Comparison of ENCODE assay signal across 14 cellular contexts in genomic region chr10:124027306-124028050, GRCh38.
A peak's percentile ranks its signal among the peaks of the same experiment; 100 is the strongest.
DNase-seq lines count a peak whose midpoint lies in the region; ATAC-seq, FAIRE-seq and TF ChIP-seq lines count a peak whose summit lies in the region.
"Had no signal": no experiment of that assay in that cellular context is flagged by ENCODE, and none has a peak within 500 bp of the region (broad histone marks: within the 10 kb centered on the region; RNA-seq: fewer than 3 reads in every experiment).

No MANE protein-coding gene starts in this region.

- H3K27me3 Mint-ChIP-seq in nephron (ENCODE audit: low read depth), result peaks cover 9% of the 10 kb centered on the region
- H3K27me3 Mint-ChIP-seq in activated T-cell treated with anti-CD3 and anti-CD28 coated beads, Interleukin-2, amount 50 U/mL, for 72 hours (ENCODE audit: low read depth), result no peaks in the 10 kb centered on the region

- no peaks in the 10 kb centered on the region for H3K36me3 ChIP-seq in kidney (ENCODE audit: control insufficient read depth in 1 of 2, insufficient read depth in 2 of 2, low read length in 2 of 2)
- peaks cover 5 to 11% of the 10 kb centered on the region in 2 donors for H3K36me3 ChIP-seq in stomach smooth muscle (ENCODE audit: control insufficient read depth in 2 of 2, insufficient read depth in 2 of 2, low read length in 2 of 2)
- H3K36me3 ChIP-seq: BE2C had no signal

- DNase-seq in kidney (peak; percentile 53), NAMALWA (ENCODE audit: low spot score) (no peak)
- DNase-seq in activated T-cell treated with anti-CD3 and anti-CD28 coated beads, Interleukin-2, amount 50 U/mL, for 72 hours, result no peak
- DNase-seq: BE2C; CD4-positive, alpha-beta memory T cell; DMS79; HCEC 1CT; HFFc6 had no signal

- H3K36me3 Mint-ChIP-seq in nephron (ENCODE audit: low read depth), result peaks cover 4% of the 10 kb centered on the region
- no peaks in the 10 kb centered on the region for H3K36me3 Mint-ChIP-seq in activated T-cell treated with anti-CD3 and anti-CD28 coated beads, Interleukin-2, amount 50 U/mL, for 72 hours (ENCODE audit: insufficient read depth in 2 of 2)
- H3K36me3 Mint-ChIP-seq: CD4-positive, alpha-beta memory T cell had no signal

- H3K9me3 ChIP-seq in kidney (ENCODE audit: control insufficient read depth in 1 of 2, low read length in 2 of 2) (no peaks in the 10 kb centered on the region), stomach smooth muscle (ENCODE audit: control insufficient read depth in 2 of 2, low read length in 2 of 2) (no peaks in the 10 kb centered on the region)
- H3K9me3 ChIP-seq: A549, BE2C had no signal

- H3K27ac ChIP-seq in kidney (ENCODE audit: low read depth in 2 of 2, low read length in 2 of 2) (no peak overlapping the region), stomach smooth muscle (ENCODE audit: low read length) (peak overlapping the region; percentile 41)
- H3K27ac ChIP-seq: A549, C4-2B had no signal

- intact Hi-C loops in kidney (cut with DNase I), result no loop called here

- H3K9ac ChIP-seq in kidney (ENCODE audit: low read length in 2 of 2), result no peak overlapping the region
- peak overlapping the region; percentile 36 to 37 for H3K9ac ChIP-seq in stomach smooth muscle (ENCODE audit: low read length in 2 of 2)

- FAIRE-seq in kidney (lab: Jason Lieb, UNC), result no peak
- FAIRE-seq: A549, GM12891 had no signal

- peak overlapping the region in 1 of 3 experiments; percentile 25 for H3K4me3 Mint-ChIP-seq in nephron
- no peak overlapping the region for H3K4me3 Mint-ChIP-seq in activated T-cell treated with anti-CD3 and anti-CD28 coated beads, Interleukin-2, amount 50 U/mL, for 72 hours
- H3K4me3 Mint-ChIP-seq: CD4-positive, alpha-beta memory T cell; HFFc6 had no signal

- no peaks in the 10 kb centered on the region for H3K9me3 Mint-ChIP-seq in nephron
- no peaks in the 10 kb centered on the region for H3K9me3 Mint-ChIP-seq in activated T-cell treated with anti-CD3 and anti-CD28 coated beads, Interleukin-2, amount 50 U/mL, for 72 hours
- H3K9me3 Mint-ChIP-seq: CD4-positive, alpha-beta memory T cell; HFFc6 had no signal

- no peak for TF ChIP-seq CTCF in kidney (IDR thresholded peaks at IDR 0.05; ENCODE audit: borderline replicate concordance, extremely low read depth, insufficient read depth)
- no peak for TF ChIP-seq CTCF in nephron (IDR thresholded peaks at IDR 0.05; ENCODE audit: unreplicated experiment in 3 of 3)

- no peaks in the 10 kb centered on the region for H3K27me3 ChIP-seq in stomach smooth muscle (ENCODE audit: control insufficient read depth in 1 of 2, insufficient read depth in 2 of 2, low read length in 2 of 2)
- H3K27me3 ChIP-seq: BE2C had no signal

- H3K4me1 Mint-ChIP-seq in nephron, result peaks cover 51% of the 10 kb centered on the region
- peaks cover 10% of the 10 kb centered on the region for H3K4me1 Mint-ChIP-seq in activated T-cell treated with anti-CD3 and anti-CD28 coated beads, Interleukin-2, amount 50 U/mL, for 72 hours (ENCODE audit: low read depth)

- H3K4me3 ChIP-seq in kidney (ENCODE audit: low read length in 2 of 2) (no peak overlapping the region), stomach smooth muscle (ENCODE audit: low read length in 2 of 2) (peak overlapping the region in 1 of 2 donors; percentile 22)
- H3K4me3 ChIP-seq: A549 had no signal

- no peak for ATAC-seq in activated T-cell treated with anti-CD3 and anti-CD28 coated beads, Interleukin-2, amount 50 U/mL, for 72 hours (replicated peaks in 1 of 2)
- ATAC-seq in GM21390 (IDR thresholded peaks at IDR 0.05; ENCODE audit: unreplicated experiment), result no peak
- ATAC-seq: A549 had no signal

- H3K4me1 ChIP-seq in kidney (ENCODE audit: control insufficient read depth in 1 of 2, insufficient read depth in 1 of 2, low read depth in 1 of 2, low read length in 2 of 2), result peaks cover 0 to 5% of the 10 kb centered on the region in 2 donors
- H3K4me1 ChIP-seq in stomach smooth muscle (ENCODE audit: control insufficient read depth, insufficient read depth, low read length), result peaks cover 57% of the 10 kb centered on the region
- H3K4me1 ChIP-seq: A549, BE2C had no signal

- peak overlapping the region in 2 of 3 experiments; percentile 15 to 35 for H3K27ac Mint-ChIP-seq in nephron
- no peak overlapping the region for H3K27ac Mint-ChIP-seq in activated T-cell treated with anti-CD3 and anti-CD28 coated beads, Interleukin-2, amount 50 U/mL, for 72 hours
- H3K27ac Mint-ChIP-seq: CD4-positive, alpha-beta memory T cell; HFFc6 had no signal

Comparison
In these comparisons a context has a peak if more than half of its experiments do, and no peak if none do; other contexts are left out.
1. H3K9ac ChIP-seq: peak in stomach smooth muscle (2 of 2); none in kidney (0 of 2).